Comparison of ENCODE assay signal across 8 cellular contexts in genomic region chr9:35748858-35749514, GRCh38. TPM values are rescaled to one million over a fixed set of nuclear protein-coding genes. Genes with fewer than 3 reads are reported as not detected.
DNase-seq lines count a peak whose midpoint lies in the region; ATAC-seq and TF ChIP-seq lines count a peak whose summit lies in the region.

GBA2 (minus strand) TSS chr9:35749228; CDS start chr9:35748704, 524 bp downstream.
RGP1 (plus strand) TSS chr9:35749287; CDS start chr9:35749756, 469 bp downstream.

- no peaks in the 10 kb centered on the region for H3K9me3 Mint-ChIP-seq in activated naive CD8-positive, alpha-beta T cell treated with anti-CD3 and anti-CD28 coated beads, Interleukin-2, amount 10 ng/mL, durations not matched to agents 7 days and 5 days
- peaks cover 15% of the 10 kb centered on the region for H3K9me3 Mint-ChIP-seq in glutamatergic neuron (ENCODE audit: unreplicated experiment)

- H3K4me1 ChIP-seq in ES-I3 (ENCODE audit: insufficient read depth, low read length), result peaks cover 19% of the 10 kb centered on the region; the same call in 1 of the 2 replicates
- peaks cover 5% of the 10 kb centered on the region for H3K4me1 ChIP-seq in urinary bladder (ENCODE audit: insufficient read depth)

- peak within 1 kb of the TSS; percentile 92 for H3K9ac ChIP-seq in ES-I3 (ENCODE audit: low read depth, low read length)

- WGBS in urinary bladder, result under 1% methylated on average over 69 of the region's 69 CpGs

- H3K36me3 ChIP-seq in ES-I3 (ENCODE audit: insufficient read depth, low read length) (peaks cover 2% of the 10 kb centered on the region), urinary bladder (ENCODE audit: insufficient read depth) (peaks cover 3% of the 10 kb centered on the region)

- H3K4me1 Mint-ChIP-seq in activated naive CD8-positive, alpha-beta T cell treated with anti-CD3 and anti-CD28 coated beads, Interleukin-2, amount 10 ng/mL, durations not matched to agents 7 days and 5 days, result peaks cover 32% of the 10 kb centered on the region
- peaks cover 25% of the 10 kb centered on the region for H3K4me1 Mint-ChIP-seq in glutamatergic neuron (ENCODE audit: low read depth, unreplicated experiment)

- no peaks in the 10 kb centered on the region for H3K9me3 ChIP-seq in ES-I3 (ENCODE audit: control insufficient read depth, insufficient read depth, low read length)

- peak within 1 kb of the TSS; percentile 94 for H3K4me3 Mint-ChIP-seq in activated naive CD8-positive, alpha-beta T cell treated with anti-CD3 and anti-CD28 coated beads, Interleukin-2, amount 10 ng/mL, durations not matched to agents 7 days and 5 days
- H3K4me3 Mint-ChIP-seq in glutamatergic neuron (ENCODE audit: unreplicated experiment), result peak within 1 kb of the TSS; percentile 94

- H3K27ac Mint-ChIP-seq in activated naive CD8-positive, alpha-beta T cell treated with anti-CD3 and anti-CD28 coated beads, Interleukin-2, amount 10 ng/mL, durations not matched to agents 7 days and 5 days, result peak within 1 kb of the TSS; percentile 91
- peak within 1 kb of the TSS; percentile 79 for H3K27ac Mint-ChIP-seq in glutamatergic neuron (ENCODE audit: unreplicated experiment)

- no peaks in the 10 kb centered on the region for H3K27me3 Mint-ChIP-seq in activated naive CD8-positive, alpha-beta T cell treated with anti-CD3 and anti-CD28 coated beads, Interleukin-2, amount 10 ng/mL, durations not matched to agents 7 days and 5 days
- H3K27me3 Mint-ChIP-seq in glutamatergic neuron (ENCODE audit: unreplicated experiment), result peaks cover 13% of the 10 kb centered on the region

- peaks cover 23% of the 10 kb centered on the region for H3K36me3 Mint-ChIP-seq in activated naive CD8-positive, alpha-beta T cell treated with anti-CD3 and anti-CD28 coated beads, Interleukin-2, amount 10 ng/mL, durations not matched to agents 7 days and 5 days
- H3K36me3 Mint-ChIP-seq in glutamatergic neuron (ENCODE audit: unreplicated experiment), result no peaks in the 10 kb centered on the region

- peak within 1 kb of the TSS; percentile 94 for H3K27ac ChIP-seq in urinary bladder (ENCODE audit: low read depth)

- H3K4me3 ChIP-seq in urinary bladder (ENCODE audit: low read depth, low read length), result peak within 1 kb of the TSS; percentile 76

- DNase-seq in H4 (ENCODE audit: low spot score) (peak; percentile 71), LHCN-M2 (ENCODE audit: low read depth) (peak; percentile 66), glutamatergic neuron (peak; percentile 86), occipital lobe (lab: John Stamatoyannopoulos, UW) (peak; percentile 83)
- peak; percentile 86 for DNase-seq in activated naive CD8-positive, alpha-beta T cell treated with anti-CD3 and anti-CD28 coated beads, Interleukin-2, amount 10 ng/mL, durations not matched to agents 7 days and 5 days

- TF ChIP-seq CTCF in glutamatergic neuron (IDR thresholded peaks at IDR 0.05; ENCODE audit: partially characterized antibody, unreplicated experiment), result no peak

- POLR2A ChIA-PET in activated naive CD8-positive, alpha-beta T cell treated with anti-CD3 and anti-CD28 coated beads, Interleukin-2, amount 10 ng/mL, durations not matched to agents 7 days and 5 days (lab: Charles Lee), result interaction anchor here (0.5 to 3.3 kb wide), 19 partner anchors 8 to 144 kb away, joined by 3 to 53 read pairs (median 6); partner anchors contain the start of genes ARHGEF39, CCDC107, CREB3 and RMRP

- ATAC-seq in SK-N-SH treated with all-trans-retinoic acid at 6 μM for 48 hours, result peak; percentile 90
- peak; percentile 81 for ATAC-seq in activated naive CD8-positive, alpha-beta T cell treated with anti-CD3 and anti-CD28 coated beads, Interleukin-2, amount 10 ng/mL, durations not matched to agents 7 days and 5 days (ENCODE audit: low read depth)

TF ChIP-seq in SK-N-SH treated with all-trans-retinoic acid at 6 μM for 48 hours, 23 proteins besides CTCF, POLR2A, EP300 and RAD21:
- no peak for TF ChIP-seq SNAI2 (CRISPR knock-in tag; IDR thresholded peaks at IDR 0.05)
- TF ChIP-seq TOX (CRISPR knock-in tag; IDR thresholded peaks at IDR 0.05; ENCODE audit: borderline replicate concordance), result no peak
- no peak for TF ChIP-seq ISL1 (CRISPR knock-in tag; IDR thresholded peaks at IDR 0.05)
- no peak for TF ChIP-seq PPARA (CRISPR knock-in tag; IDR thresholded peaks at IDR 0.05; ENCODE audit: borderline replicate concordance)
- TF ChIP-seq CSRNP3 (CRISPR knock-in tag; IDR thresholded peaks at IDR 0.05), result no peak
- no peak for TF ChIP-seq CREB5 (CRISPR knock-in tag; IDR thresholded peaks at IDR 0.05; ENCODE audit: low read depth)
- TF ChIP-seq ARNTL (CRISPR knock-in tag; IDR thresholded peaks at IDR 0.05; ENCODE audit: borderline replicate concordance, low read depth), result no peak
- no peak for TF ChIP-seq OSR1 (CRISPR knock-in tag; IDR thresholded peaks at IDR 0.05)

RNA-seq across cellular contexts. Expression of gene GBA2, which starts in this region (rescaled TPM):
- total RNA-seq in H4 (2014; rRNA removed; shearing (Covaris generic)), result 16.9 and 21.5 TPM in 2 replicates
- total RNA-seq in LHCN-M2 (2014; rRNA removed), result 26.4 and 29.9 TPM in 2 replicates
- polyA plus RNA-seq in LHCN-M2 (2012), result 26.2 TPM
- 10 to 100 TPM; 60.1 to 62.2 TPM for total RNA-seq in activated naive CD8-positive, alpha-beta T cell treated with anti-CD3 and anti-CD28 coated beads, Interleukin-2, amount 10 ng/mL, durations not matched to agents 7 days and 5 days
- 287 TPM for total RNA-seq in glutamatergic neuron (ENCODE audit: unreplicated experiment)
- 45.2 TPM for total RNA-seq in occipital lobe
- 36.0 TPM for total RNA-seq in urinary bladder
- polyA plus RNA-seq in urinary bladder, result 51.4 TPM

RNA-seq across cellular contexts. Expression of gene RGP1, which starts in this region (rescaled TPM):
- 16.4 and 18.6 TPM in 2 replicates for total RNA-seq in H4 (2014; rRNA removed; shearing (Covaris generic))
- total RNA-seq in LHCN-M2 (2014; rRNA removed) (13.5 and 17.4 TPM in 2 replicates), glutamatergic neuron (ENCODE audit: unreplicated experiment) (44.0 TPM), occipital lobe (12.3 TPM), urinary bladder (12.1 TPM)
- polyA plus RNA-seq in LHCN-M2 (2012), result 15.8 TPM
- 10 to 100 TPM; 26.9 to 29.1 TPM for total RNA-seq in activated naive CD8-positive, alpha-beta T cell treated with anti-CD3 and anti-CD28 coated beads, Interleukin-2, amount 10 ng/mL, durations not matched to agents 7 days and 5 days
- polyA plus RNA-seq in urinary bladder, result 16.7 TPM

Comparison
In these comparisons a context has a peak if more than half of its experiments do, and no peak if none do; other contexts are left out.
1. Peak in every context shown above with its lines: DNase-seq, ATAC-seq, H3K4me3 ChIP-seq and H3K27ac ChIP-seq.